ENCODE assay signal across 24 cellular contexts in the genomic region with DNA sequence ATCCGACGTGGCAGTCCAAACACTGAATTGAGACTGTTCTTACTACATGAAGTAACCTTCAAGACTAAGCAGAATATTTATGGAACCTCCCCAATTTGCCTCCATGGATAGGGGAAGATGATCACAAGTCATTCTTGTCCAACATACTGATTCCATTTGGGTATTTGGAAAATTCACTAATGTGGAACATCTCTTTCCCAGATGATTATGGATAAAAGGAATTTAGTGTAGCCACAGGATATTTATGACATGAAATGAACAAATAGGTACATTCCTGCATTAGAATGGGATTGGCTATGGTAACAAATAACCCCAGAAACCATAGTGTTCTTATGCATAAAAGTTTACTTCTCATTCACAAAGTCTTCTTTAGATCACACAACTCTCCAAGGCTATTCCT. TPM values are rescaled to one million over a fixed set of nuclear protein-coding genes. Genes with fewer than 3 reads are reported as not detected.
"Had no signal": no experiment of that assay in that cellular context is flagged by ENCODE, and none has a peak within 500 bp of the region (broad histone marks: within the 10 kb centered on the region; RNA-seq: fewer than 3 reads in every experiment).

No MANE protein-coding gene starts in this region.

- H3K27ac ChIP-seq: ascending aorta, breast epithelium, esophagus muscularis mucosa, thyroid gland had no signal

- H3K27me3 ChIP-seq: ascending aorta, breast epithelium, esophagus muscularis mucosa, thyroid gland had no signal

- H3K4me1 ChIP-seq: ascending aorta, breast epithelium, thyroid gland had no signal

- H3K9me3 ChIP-seq: ascending aorta, breast epithelium, esophagus muscularis mucosa, thyroid gland had no signal

- H3K36me3 ChIP-seq: ascending aorta, breast epithelium, esophagus muscularis mucosa, thyroid gland had no signal

- ATAC-seq: left lobe of liver; natural killer cell treated with Interleukin-12 subunit alpha and Interleukin-12 subunit beta and Interleukin-15 and Interleukin-18, amount 100 ng/mL, for 72 hours had no signal

- H3K9me3 Mint-ChIP-seq: mesothelial cell of epicardium; natural killer cell treated with Interleukin-12 subunit alpha and Interleukin-12 subunit beta and Interleukin-15 and Interleukin-18, amount 100 ng/mL, for 72 hours; T-helper 1 cell treated with Interleukin-12 subunit alpha and Interleukin-12 subunit beta and Interleukin-4 antibody, amounts not matched to agents 30 μg/mL and 1 μg/mL, for 36 hours had no signal

- H3K36me3 Mint-ChIP-seq: mesothelial cell of epicardium; natural killer cell treated with Interleukin-12 subunit alpha and Interleukin-12 subunit beta and Interleukin-15 and Interleukin-18, amount 100 ng/mL, for 72 hours had no signal

- H3K4me3 ChIP-seq: ascending aorta, breast epithelium, esophagus muscularis mucosa, lung, thyroid gland had no signal

- H3K4me3 Mint-ChIP-seq: mesothelial cell of epicardium; natural killer cell treated with Interleukin-12 subunit alpha and Interleukin-12 subunit beta and Interleukin-15 and Interleukin-18, amount 100 ng/mL, for 72 hours; T-helper 1 cell treated with Interleukin-12 subunit alpha and Interleukin-12 subunit beta and Interleukin-4 antibody, amounts not matched to agents 30 μg/mL and 1 μg/mL, for 36 hours had no signal

- DNase-seq: activated CD4-positive, alpha-beta T cell treated with anti-CD3 and anti-CD28 coated beads, Interleukin-2, amount 50 U/mL, for 1 hour; activated CD4-positive, CD25-positive, alpha-beta regulatory T cell treated with anti-CD3 and anti-CD28 coated beads, Interleukin-2, amount 50 U/mL, for 72 hours; activated CD8-positive, alpha-beta memory T cell treated with anti-CD3 and anti-CD28 coated beads for 24 hours; activated CD8-positive, alpha-beta memory T cell treated with anti-CD3 and anti-CD28 coated beads, Interleukin-2, amount 50 U/mL, for 48 hours; activated effector memory CD4-positive, alpha-beta T cell treated with Interleukin-2 at 50 U/mL for 16 hours; activated naive CD4-positive, alpha-beta T cell treated with anti-CD3 and anti-CD28 coated beads, Interleukin-2, amount 50 U/mL, for 16 hours; activated T-cell treated with anti-CD3 and anti-CD28 coated beads, Interleukin-2, amount 50 U/mL, for 48 hours; dermis blood vessel endothelial cell; effector memory CD4-positive, alpha-beta T cell; posterior cingulate gyrus; retina; stimulated activated CD4-positive, alpha-beta T cell treated with anti-CD3 and anti-CD28 coated beads, Interleukin-12 subunit alpha, Interleukin-12 subunit beta, amount 100 ng/mL, for 4 hours; stimulated activated CD4-positive, alpha-beta T cell treated with anti-CD3 and anti-CD28 coated beads, Interleukin-1b, Interleukin-23, amount 100 ng/mL, for 48 hours; stimulated activated CD8-positive, alpha-beta memory T cell treated with anti-CD3 and anti-CD28 coated beads, Interleukin-4, amount 100 ng/mL, for 48 hours; stimulated activated naive CD4-positive, alpha-beta T cell treated with Interleukin-2 at 50 U/mL for 16 hours; thyroid gland had no signal

- H3K27ac Mint-ChIP-seq: mesothelial cell of epicardium; natural killer cell treated with Interleukin-12 subunit alpha and Interleukin-12 subunit beta and Interleukin-15 and Interleukin-18, amount 100 ng/mL, for 72 hours; T-helper 1 cell treated with Interleukin-12 subunit alpha and Interleukin-12 subunit beta and Interleukin-4 antibody, amounts not matched to agents 30 μg/mL and 1 μg/mL, for 36 hours had no signal

RNA-seq across cellular contexts. Expression of gene SGIP1, which starts 40.2 kb away (rescaled TPM):
- total RNA-seq: natural killer cell treated with Interleukin-12 subunit alpha and Interleukin-12 subunit beta and Interleukin-15 and Interleukin-18, amount 100 ng/mL, for 72 hours had no signal
